In the genomic region with DNA sequence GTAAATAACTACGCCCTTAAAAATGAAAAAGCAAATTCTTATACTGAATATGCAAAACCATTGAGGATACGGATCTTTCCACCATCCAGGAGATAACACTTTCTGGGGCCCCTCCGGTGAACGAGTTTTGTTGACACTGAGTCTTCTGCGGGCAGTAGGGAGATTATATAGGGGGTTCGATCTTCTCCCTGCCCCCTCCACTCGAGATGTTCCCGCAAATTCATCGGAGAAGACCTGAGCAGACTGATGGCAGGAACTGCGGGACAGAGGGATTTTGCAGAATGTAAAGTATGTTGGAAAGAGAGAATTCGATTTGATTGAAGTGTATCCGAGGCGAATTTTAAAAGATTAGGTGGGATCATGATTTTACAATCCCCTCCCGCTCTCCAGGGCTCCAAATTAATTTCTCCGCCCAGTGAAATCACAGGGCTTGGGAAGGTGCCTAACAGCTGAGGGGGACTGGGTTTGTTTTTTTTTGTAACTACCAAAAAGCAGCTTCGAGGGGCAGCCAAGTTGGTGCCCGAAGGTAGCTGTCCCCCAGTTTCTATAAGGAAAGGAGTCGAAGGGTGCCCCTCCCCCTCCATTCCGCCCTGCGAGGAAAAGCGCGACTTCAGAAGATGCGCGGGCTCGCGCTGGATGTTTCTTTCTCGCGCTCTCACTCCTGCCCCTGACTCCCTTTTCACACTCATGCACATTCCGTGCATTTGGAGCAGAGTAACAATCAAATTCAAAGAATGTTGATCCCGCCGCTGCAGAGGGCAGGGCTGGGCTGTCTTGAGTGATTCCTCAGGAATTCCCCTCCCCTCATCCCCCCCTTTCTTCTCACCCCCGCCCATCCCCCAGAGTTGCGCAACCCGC, we compare ENCODE assay signal across 8 cellular contexts. TPM values are rescaled to one million over a fixed set of nuclear protein-coding genes. Genes with fewer than 3 reads are reported as not detected.
DNase-seq lines count a peak whose midpoint lies in the region; ATAC-seq, FAIRE-seq and TF ChIP-seq lines count a peak whose summit lies in the region.

No MANE protein-coding gene starts in this region.

- TF ChIP-seq EP300 in HepG2 (IDR thresholded peaks at IDR 0.05; ENCODE audit: low read depth in 2 of 2, low read length in 2 of 2), result no peak
- no peak for TF ChIP-seq EP300 in HepG2 (CRISPR knock-in tag; IDR thresholded peaks at IDR 0.05; ENCODE audit: borderline replicate concordance)

- DNase-seq in HepG2 (ENCODE audit: low spot score) (no peak), right lobe of liver (no peak), hepatocyte (ENCODE audit: low spot score) (peak; percentile 22), Ammon's horn (ENCODE audit: low spot score) (no peak), pons (ENCODE audit: low spot score) (no peak), frontal cortex (ENCODE audit: low spot score in 2 of 2) (no peak)
- DNase-seq in activated CD8-positive, alpha-beta memory T cell treated with anti-CD3 and anti-CD28 coated beads, Interleukin-2, amount 50 U/mL, for 48 hours, result peak; percentile 49
- DNase-seq in stimulated activated CD4-positive, alpha-beta T cell treated with anti-CD3 and anti-CD28 coated beads, Interleukin-4, amount 100 ng/mL, for 24 hours, result peak; percentile 3

- H3K9me2 ChIP-seq in hepatocyte (replicated peaks; ENCODE audit: insufficient read depth), result no peaks in the 10 kb centered on the region

- H2AFZ ChIP-seq in HepG2 (ENCODE audit: low read length) (no peak overlapping the region), hepatocyte (peak overlapping the region; percentile 38)

- peaks cover 1 to 16% of the 10 kb centered on the region in 2 experiments; a peak in 1 of 5 replicates for H3K27me3 ChIP-seq in HepG2 (ENCODE audit: control insufficient read depth in 1 of 2, insufficient read depth in 2 of 2, low read length in 2 of 2)
- peaks cover 0 to 23% of the 10 kb centered on the region in 2 donors for H3K27me3 ChIP-seq in right lobe of liver
- H3K27me3 ChIP-seq in hepatocyte, result peaks cover 21% of the 10 kb centered on the region

- no peak overlapping the region for H3K9ac ChIP-seq in HepG2 (ENCODE audit: insufficient read depth, low read depth, low read length)

- TF ChIP-seq POLR2A in HepG2 (IDR thresholded peaks at IDR 0.05; ENCODE audit: insufficient read depth in 1 of 2, low read depth in 2 of 2, low read length in 2 of 2), result no peak
- no peak for TF ChIP-seq POLR2A in right lobe of liver (IDR thresholded peaks at IDR 0.05)

- TF ChIP-seq RAD21 in HepG2 (CRISPR knock-in tag; IDR thresholded peaks at IDR 0.05), result no peak

- peak overlapping the region; percentile 70 for H3K4me2 ChIP-seq in HepG2 (ENCODE audit: low read depth, low read length)
- peak overlapping the region; percentile 87 for H3K4me2 ChIP-seq in hepatocyte

- 9% methylated on average over 18 of the region's 34 CpGs for WGBS in HepG2 (ENCODE audit: low lambda C conversion rate)
- WGBS in right lobe of liver (ENCODE audit: insufficient coverage, low coverage, low lambda C conversion rate, missing lambda C conversion rate), result 30% methylated on average over 26 of the region's 34 CpGs
- 47% methylated on average over 31 of the region's 34 CpGs for WGBS in hepatocyte (ENCODE audit: low lambda C conversion rate, missing lambda C conversion rate)

- POLR2A ChIA-PET in HepG2 (lab: Yijun Ruan, JAX), result no interaction called here

- H3K4me3 ChIP-seq in HepG2 (replicated peaks in 1 of 3; ENCODE audit: insufficient read depth in 1 of 3, low read depth in 2 of 3, low read length in 3 of 3) (peak overlapping the region in 2 of 3 experiments; percentile 34 to 48; a peak in 2 of 6 replicates), right lobe of liver (peak overlapping the region in 1 of 3 donors; percentile 13), hepatocyte (peak overlapping the region; percentile 47)

- no peak for TF ChIP-seq CTCF in HepG2 (CRISPR knock-in tag; IDR thresholded peaks at IDR 0.05)
- TF ChIP-seq CTCF in right lobe of liver (IDR thresholded peaks at IDR 0.05), result no peak
- TF ChIP-seq CTCF in hepatocyte (IDR thresholded peaks at IDR 0.05; ENCODE audit: poor library complexity), result no peak

- H4K20me1 ChIP-seq in HepG2 (ENCODE audit: insufficient read depth, low read length) (no peaks in the 10 kb centered on the region), hepatocyte (ENCODE audit: insufficient read depth, poor library complexity, severe bottlenecking) (no peaks in the 10 kb centered on the region)

- in situ Hi-C loops in HepG2 (cut with HindIII; ENCODE audit: extremely low pct_ligation_motif_present, low pct_unique_long_range_greater_than_20kb), result no loop called here

- H3K27ac ChIP-seq in HepG2 (ENCODE audit: extremely low read length, insufficient read depth, low read length) (no peak overlapping the region), right lobe of liver (no peak overlapping the region), hepatocyte (no peak overlapping the region)

- H3K36me3 ChIP-seq in HepG2 (replicated peaks in 1 of 2; ENCODE audit: control insufficient read depth in 1 of 2, insufficient read depth in 2 of 2, low read length in 2 of 2), result no peaks in the 10 kb centered on the region
- no peaks in the 10 kb centered on the region for H3K36me3 ChIP-seq in right lobe of liver
- no peaks in the 10 kb centered on the region for H3K36me3 ChIP-seq in hepatocyte (replicated peaks; ENCODE audit: insufficient read depth, low read depth)

- no peaks in the 10 kb centered on the region for H3K9me3 ChIP-seq in HepG2 (ENCODE audit: low read length)
- no peaks in the 10 kb centered on the region for H3K9me3 ChIP-seq in right lobe of liver
- no peaks in the 10 kb centered on the region for H3K9me3 ChIP-seq in hepatocyte (ENCODE audit: low read depth)

- BruUV-seq in HepG2 (replicated peaks; lab: Mats Ljungman, UMichigan), result no TSS peak

- ATAC-seq in HepG2 (no peak), right lobe of liver (no peak)

- no peak for FAIRE-seq in HepG2 (lab: Jason Lieb, UNC)
- no peak for FAIRE-seq in frontal cortex (lab: Jason Lieb, UNC)

- intact Hi-C loops in HepG2 (cut with micrococcal nuclease; ENCODE audit: unreplicated experiment) (loop anchor here (10.0 kb wide), 1 partner anchor 155 kb away; a partner anchor contains a TSS), right lobe of liver (cut with DNase I) (no loop called here)

- H3K4me1 ChIP-seq in HepG2 (ENCODE audit: insufficient read depth, low read length) (peaks cover 15% of the 10 kb centered on the region; the same call in 1 of the 2 replicates), right lobe of liver (peaks cover 0 to 13% (median 0%) of the 10 kb centered on the region in 4 donors), hepatocyte (ENCODE audit: insufficient read depth) (no peaks in the 10 kb centered on the region)

- H3K79me2 ChIP-seq in HepG2 (ENCODE audit: insufficient read depth, low read length) (no peaks in the 10 kb centered on the region), hepatocyte (no peaks in the 10 kb centered on the region)

- CTCF ChIA-PET in HepG2 (lab: Yijun Ruan, JAX; ENCODE audit: low intra/inter-chr PET ratio, low total read pairs), result no interaction called here

RNA-seq across cellular contexts. Expression of a gene that starts 1.2 kb away (rescaled TPM):
- total RNA-seq in HepG2 (2016; rRNA removed; fragmentation: Illumina TruSeq; extraction: Trizol) (0.40 and 0.56 TPM in 2 replicates), right lobe of liver (under 1 TPM in 3 of 6 experiments, not detected in 3; 0.25 to 0.37 (median 0.33) TPM), hepatocyte (0.44 and 0.77 TPM in 2 replicates), frontal cortex (1.6 TPM)
- 0.09 TPM in 1 of 2 replicates, not detected in the other for total RNA-seq in HepG2 (2016; cell fraction: cytosol; rRNA removed; fragmentation: Illumina TruSeq; extraction: Trizol; ENCODE audit: low read depth)
- total RNA-seq in HepG2 (2016; cell fraction: insoluble cytoplasmic fraction; rRNA removed; fragmentation: Illumina TruSeq; extraction: Trizol), result 0.32 and 0.62 TPM in 2 replicates
- 0.43 and 0.48 TPM in 2 replicates for total RNA-seq in HepG2 (2016; cell fraction: membrane; rRNA removed; fragmentation: Illumina TruSeq; extraction: Trizol)
- total RNA-seq in HepG2 (2016; cell fraction: nucleus; rRNA removed; fragmentation: Illumina TruSeq; extraction: Trizol), result 0.34 and 0.43 TPM in 2 replicates
- polyA plus RNA-seq in HepG2 (2011; rRNA removed) (0.13 TPM in 2 replicates), hepatocyte (0.68 and 2.2 TPM in 2 replicates)
- 0.09 and 0.13 TPM in 2 replicates for polyA plus RNA-seq in HepG2 (2011; cell fraction: cytosol; rRNA removed)
- 0.03 and 0.10 TPM in 2 replicates for polyA plus RNA-seq in HepG2 (2011; cell fraction: nucleus; rRNA removed)
- 0.04 and 0.17 TPM in 2 replicates for polyA plus RNA-seq in HepG2 (2012)
- polyA plus RNA-seq in HepG2 (2016; cell fraction: cytosol; fragmentation: Illumina TruSeq; extraction: Trizol; ENCODE audit: low read depth), result 0.19 and 0.23 TPM in 2 replicates
- polyA plus RNA-seq in HepG2 (2016; cell fraction: insoluble cytoplasmic fraction; fragmentation: Illumina TruSeq; extraction: Trizol; ENCODE audit: low read depth), result 0.99 and 1.5 TPM in 2 replicates
- 0.65 and 0.84 TPM in 2 replicates for polyA plus RNA-seq in HepG2 (2016; cell fraction: membrane; fragmentation: Illumina TruSeq; extraction: Trizol; ENCODE audit: low read depth)
- 0.89 and 1.1 TPM in 2 replicates for polyA plus RNA-seq in HepG2 (2016; cell fraction: nucleus; fragmentation: Illumina TruSeq; extraction: Trizol; ENCODE audit: insufficient read depth, low read depth)
- 0.14 TPM in 1 of 2 replicates, not detected in the other for polyA minus RNA-seq in HepG2 (2011; rRNA and poly(A)+ RNA removed; ENCODE audit: low replicate concordance)
- polyA minus RNA-seq in HepG2 (2011; cell fraction: cytosol; rRNA and poly(A)+ RNA removed), result 0.18 TPM in 1 of 2 replicates, not detected in the other
- polyA minus RNA-seq in HepG2 (2011; cell fraction: nucleus; rRNA and poly(A)+ RNA removed), result 0.25 and 0.39 TPM in 2 replicates

RNA-seq across cellular contexts. Expression of a gene that starts 51.8 kb away (rescaled TPM):
- total RNA-seq in HepG2 (2016; rRNA removed; fragmentation: Illumina TruSeq; extraction: Trizol), result not detected in 2 replicates
- not detected in 2 replicates for total RNA-seq in HepG2 (2016; cell fraction: cytosol; rRNA removed; fragmentation: Illumina TruSeq; extraction: Trizol; ENCODE audit: low read depth)
- not detected in 2 replicates for total RNA-seq in HepG2 (2016; cell fraction: insoluble cytoplasmic fraction; rRNA removed; fragmentation: Illumina TruSeq; extraction: Trizol)
- total RNA-seq in HepG2 (2016; cell fraction: membrane; rRNA removed; fragmentation: Illumina TruSeq; extraction: Trizol), result not detected in 2 replicates
- total RNA-seq in HepG2 (2016; cell fraction: nucleus; rRNA removed; fragmentation: Illumina TruSeq; extraction: Trizol), result not detected in 2 replicates
- polyA plus RNA-seq in HepG2 (2011; rRNA removed), result not detected in 2 replicates
- polyA plus RNA-seq in HepG2 (2011; cell fraction: cytosol; rRNA removed), result not detected in 2 replicates
- polyA plus RNA-seq in HepG2 (2011; cell fraction: nucleus; rRNA removed), result not detected in 2 replicates
- not detected in 2 replicates for polyA plus RNA-seq in HepG2 (2012)
- not detected in 2 replicates for polyA plus RNA-seq in HepG2 (2016; cell fraction: cytosol; fragmentation: Illumina TruSeq; extraction: Trizol; ENCODE audit: low read depth)
- not detected in 2 replicates for polyA plus RNA-seq in HepG2 (2016; cell fraction: insoluble cytoplasmic fraction; fragmentation: Illumina TruSeq; extraction: Trizol; ENCODE audit: low read depth)
- polyA plus RNA-seq in HepG2 (2016; cell fraction: membrane; fragmentation: Illumina TruSeq; extraction: Trizol; ENCODE audit: low read depth), result not detected in 2 replicates
- polyA plus RNA-seq in HepG2 (2016; cell fraction: nucleus; fragmentation: Illumina TruSeq; extraction: Trizol; ENCODE audit: insufficient read depth, low read depth), result not detected in 2 replicates
- polyA minus RNA-seq in HepG2 (2011; rRNA and poly(A)+ RNA removed; ENCODE audit: low replicate concordance), result not detected in 2 replicates
- polyA minus RNA-seq in HepG2 (2011; cell fraction: cytosol; rRNA and poly(A)+ RNA removed), result not detected in 2 replicates
- polyA minus RNA-seq in HepG2 (2011; cell fraction: nucleus; rRNA and poly(A)+ RNA removed), result not detected in 2 replicates
- total RNA-seq in right lobe of liver, result not detected
- total RNA-seq in hepatocyte, result not detected in 2 replicates
- polyA plus RNA-seq in hepatocyte, result not detected in 2 replicates
- not detected for total RNA-seq in frontal cortex

RNA-seq across cellular contexts. Expression of a gene that starts 59.5 kb away (rescaled TPM):
- total RNA-seq in HepG2 (2016; rRNA removed; fragmentation: Illumina TruSeq; extraction: Trizol) (20.2 and 36.2 TPM in 2 replicates), right lobe of liver (10 to 100 TPM in 5 of 6 experiments, 1 to 10 TPM in 1; 9.9 to 21.0 (median 15.7) TPM), hepatocyte (25.2 and 26.4 TPM in 2 replicates), frontal cortex (45.2 TPM)
- total RNA-seq in HepG2 (2016; cell fraction: cytosol; rRNA removed; fragmentation: Illumina TruSeq; extraction: Trizol; ENCODE audit: low read depth), result 1.4 and 1.7 TPM in 2 replicates
- 19.7 and 35.0 TPM in 2 replicates for total RNA-seq in HepG2 (2016; cell fraction: insoluble cytoplasmic fraction; rRNA removed; fragmentation: Illumina TruSeq; extraction: Trizol)
- 7.5 and 8.5 TPM in 2 replicates for total RNA-seq in HepG2 (2016; cell fraction: membrane; rRNA removed; fragmentation: Illumina TruSeq; extraction: Trizol)
- 20.0 and 21.0 TPM in 2 replicates for total RNA-seq in HepG2 (2016; cell fraction: nucleus; rRNA removed; fragmentation: Illumina TruSeq; extraction: Trizol)
- polyA plus RNA-seq in HepG2 (2011; rRNA removed) (5.7 and 6.5 TPM in 2 replicates), hepatocyte (3.8 and 5.5 TPM in 2 replicates)
- polyA plus RNA-seq in HepG2 (2011; cell fraction: cytosol; rRNA removed), result 2.2 and 4.1 TPM in 2 replicates
- polyA plus RNA-seq in HepG2 (2011; cell fraction: nucleus; rRNA removed), result 3.3 and 6.2 TPM in 2 replicates
- polyA plus RNA-seq in HepG2 (2012), result 10.2 and 10.9 TPM in 2 replicates
- polyA plus RNA-seq in HepG2 (2016; cell fraction: cytosol; fragmentation: Illumina TruSeq; extraction: Trizol; ENCODE audit: low read depth), result 0.65 and 0.86 TPM in 2 replicates
- polyA plus RNA-seq in HepG2 (2016; cell fraction: insoluble cytoplasmic fraction; fragmentation: Illumina TruSeq; extraction: Trizol; ENCODE audit: low read depth), result 29.1 and 30.2 TPM in 2 replicates
- polyA plus RNA-seq in HepG2 (2016; cell fraction: membrane; fragmentation: Illumina TruSeq; extraction: Trizol; ENCODE audit: low read depth), result 3.3 and 4.2 TPM in 2 replicates
- polyA plus RNA-seq in HepG2 (2016; cell fraction: nucleus; fragmentation: Illumina TruSeq; extraction: Trizol; ENCODE audit: insufficient read depth, low read depth), result 20.6 and 21.7 TPM in 2 replicates
- 7.5 and 15.3 TPM in 2 replicates for polyA minus RNA-seq in HepG2 (2011; rRNA and poly(A)+ RNA removed; ENCODE audit: low replicate concordance)
- 13.4 and 17.0 TPM in 2 replicates for polyA minus RNA-seq in HepG2 (2011; cell fraction: cytosol; rRNA and poly(A)+ RNA removed)
- 12.9 and 15.8 TPM in 2 replicates for polyA minus RNA-seq in HepG2 (2011; cell fraction: nucleus; rRNA and poly(A)+ RNA removed)

Comparison
In these comparisons a context has a peak if more than half of its experiments do, and no peak if none do; other contexts are left out.
1. DNase-seq: peak in activated CD8-positive, alpha-beta memory T cell treated with anti-CD3 and anti-CD28 coated beads, Interleukin-2, amount 50 U/mL, for 48 hours (single experiment), hepatocyte (single experiment) and stimulated activated CD4-positive, alpha-beta T cell treated with anti-CD3 and anti-CD28 coated beads, Interleukin-4, amount 100 ng/mL, for 24 hours (single experiment); none in HepG2 (single experiment), right lobe of liver (0 of 3), Ammon's horn (single experiment), pons (single experiment) and frontal cortex (0 of 2).